Comparison of ENCODE assay signal across 22 cellular contexts in genomic region chr6:44497807-44498206, GRCh38.
"Had no signal": no experiment of that assay in that cellular context is flagged by ENCODE, and none has a peak within 500 bp of the region (broad histone marks: within the 10 kb centered on the region; RNA-seq: fewer than 3 reads in every experiment).

No MANE protein-coding gene starts in this region.

- DNase-seq: effector CD8-positive, alpha-beta T cell; foreskin fibroblast; gastrocnemius medialis; kidney; mucosa of descending colon; naive B cell; small intestine; stimulated activated CD4-positive, alpha-beta T cell treated with anti-CD3 and anti-CD28 coated beads, Interleukin-15, amount 100 ng/mL, for 24 hours; stimulated activated CD4-positive, alpha-beta T cell treated with anti-CD3 and anti-CD28 coated beads, Interleukin-2, amount 100 ng/mL, for 48 hours; stimulated activated naive B cell treated with anti-CD40 and anti-IgM and Interleukin-4, amounts not matched to agents 10 μg/mL and 1 μg/mL and 100 μg/mL, for 72 hours had no signal

- H3K36me3 ChIP-seq: gastrocnemius medialis, neutrophil, thoracic aorta, tibial nerve, upper lobe of left lung had no signal

- H3K4me1 ChIP-seq: gastrocnemius medialis, parathyroid adenoma, tibial nerve, upper lobe of left lung had no signal

- ATAC-seq: esophagus mucosa; gastrocnemius medialis; mucosa of descending colon; natural killer cell treated with Interleukin-12 subunit alpha and Interleukin-12 subunit beta and Interleukin-15 and Interleukin-18, amount 100 ng/mL, for 72 hours; stimulated activated naive B cell treated with anti-CD40 and anti-IgM and Interleukin-4, amounts not matched to agents 10 μg/mL and 1 μg/mL and 100 μg/mL, for 72 hours had no signal

- H3K4me2 ChIP-seq: hepatocyte had no signal

- H3K27ac ChIP-seq: epithelial cell of prostate, gastrocnemius medialis, hepatocyte, neutrophil, parathyroid adenoma, thoracic aorta, tibial nerve, upper lobe of left lung had no signal

- H3K79me2 ChIP-seq: hepatocyte, parathyroid adenoma had no signal

- H2AFZ ChIP-seq: hepatocyte, parathyroid adenoma had no signal

- H3K9ac ChIP-seq: parathyroid adenoma had no signal

- H3K27me3 ChIP-seq: gastrocnemius medialis, hepatocyte, tibial nerve, upper lobe of left lung had no signal

- H3K9me3 ChIP-seq: gastrocnemius medialis, mucosa of descending colon, neutrophil, thoracic aorta, upper lobe of left lung had no signal

- H3K4me3 ChIP-seq: gastrocnemius medialis, hepatocyte, lung, mucosa of descending colon, thoracic aorta, tibial nerve, upper lobe of left lung had no signal

- FAIRE-seq: colon, kidney, small intestine, urothelium cell line had no signal
